ENCODE assay signal across 7 cellular contexts in the genomic region with DNA sequence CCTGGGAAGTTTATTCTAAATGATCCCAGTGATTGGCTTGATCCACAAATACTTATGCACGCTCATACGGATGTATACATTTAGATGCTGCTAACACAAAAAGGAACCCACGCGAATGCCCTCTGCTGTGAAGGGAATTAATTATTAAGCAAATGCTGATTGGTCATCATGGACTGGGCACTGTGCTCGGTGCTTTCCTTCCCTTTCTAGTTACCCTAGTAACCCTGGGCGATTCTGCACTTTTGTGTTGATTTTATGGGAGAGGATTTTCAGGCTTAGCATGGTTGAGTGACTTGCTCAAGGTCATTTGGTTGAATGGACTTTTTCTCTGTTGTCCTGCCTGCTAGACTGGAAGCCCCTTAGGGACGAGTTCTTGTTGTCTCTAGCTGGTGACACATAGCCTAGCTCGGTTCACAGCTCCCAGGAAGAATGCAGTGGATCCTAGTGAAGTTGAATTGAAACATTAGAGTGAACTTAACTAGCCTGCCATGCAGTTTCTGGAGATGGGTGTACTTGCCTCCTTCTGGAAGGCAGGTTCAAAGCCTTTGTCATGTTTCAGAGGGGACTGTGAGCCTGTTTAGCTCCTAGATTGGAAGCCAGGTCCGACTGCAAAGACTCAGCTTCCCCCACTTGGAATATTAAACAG. TPM values are rescaled to one million over a fixed set of nuclear protein-coding genes. Genes with fewer than 3 reads are reported as not detected.
DNase-seq lines count a peak whose midpoint lies in the region; ATAC-seq, FAIRE-seq and TF ChIP-seq lines count a peak whose summit lies in the region.
"Not testable (repeated sequence)": the region's sequence is repeated elsewhere in the genome, so short reads cannot be mapped to it uniquely, and the experiment has no call there.

No MANE protein-coding gene starts in this region.

- not testable (repeated sequence) for H2AFZ ChIP-seq in HepG2 (ENCODE audit: low read length)

- H3K36me3 ChIP-seq in kidney (ENCODE audit: control insufficient read depth in 1 of 2, insufficient read depth in 2 of 2, low read length in 2 of 2); HepG2 (replicated peaks in 1 of 2; ENCODE audit: control insufficient read depth in 1 of 2, insufficient read depth in 2 of 2, low read length in 2 of 2); pancreas: not testable (repeated sequence)

- in situ Hi-C loops in Caki2 (cut with HindIII; ENCODE audit: low pct_unique_long_range_greater_than_20kb, low sequenced_read_pairs); HepG2 (cut with HindIII; ENCODE audit: extremely low pct_ligation_motif_present, low pct_unique_long_range_greater_than_20kb): not testable (repeated sequence)

- H3K4me3 ChIP-seq in kidney (ENCODE audit: low read length in 2 of 2); pancreas: not testable (repeated sequence)
- peak overlapping the region in 1 of 3 experiments; percentile 40; a peak in 1 of 6 replicates for H3K4me3 ChIP-seq in HepG2 (replicated peaks in 1 of 3; ENCODE audit: insufficient read depth in 1 of 3, low read depth in 2 of 3, low read length in 3 of 3)

- TF ChIP-seq POLR2A in HepG2 (IDR thresholded peaks at IDR 0.05; ENCODE audit: insufficient read depth in 1 of 2, low read depth in 2 of 2, low read length in 2 of 2): not testable (repeated sequence)

- not testable (repeated sequence) for H3K9ac ChIP-seq in kidney (ENCODE audit: low read length in 2 of 2)
- peak overlapping the region; percentile 54 for H3K9ac ChIP-seq in HepG2 (ENCODE audit: insufficient read depth, low read depth, low read length)

- H4K20me1 ChIP-seq in HepG2 (ENCODE audit: insufficient read depth, low read length): not testable (repeated sequence)

- not testable (repeated sequence) for H3K9me3 Mint-ChIP-seq in dendritic cell treated with granulocyte-macrophage colony-stimulating factor and Interleukin-4, amounts not matched to agents 40 ng/mL and 50 ng/mL, for 4 days; stimulated activated memory B cell treated with anti-CD40 and anti-IgM and Interleukin-4, amounts not matched to agents 10 μg/mL and 1 μg/mL and 100 μg/mL, for 72 hours

- H3K79me2 ChIP-seq in HepG2 (ENCODE audit: insufficient read depth, low read length): not testable (repeated sequence)

- ATAC-seq in HepG2: peak; percentile 92
- ATAC-seq in pancreas: peak; percentile 45 to 84 (median 73)
- ATAC-seq in stimulated activated memory B cell treated with anti-CD40 and anti-IgM and Interleukin-4, amounts not matched to agents 10 μg/mL and 1 μg/mL and 100 μg/mL, for 72 hours: not testable (repeated sequence)

- not testable (repeated sequence) for H3K27me3 ChIP-seq in HepG2 (ENCODE audit: control insufficient read depth in 1 of 2, insufficient read depth in 2 of 2, low read length in 2 of 2); pancreas

- intact Hi-C loops in dendritic cell treated with granulocyte-macrophage colony-stimulating factor and Interleukin-4, amounts not matched to agents 40 ng/mL and 50 ng/mL, for 4 days (cut with micrococcal nuclease); kidney (cut with DNase I); HepG2 (cut with micrococcal nuclease; ENCODE audit: unreplicated experiment); pancreas (cut with DNase I): not testable (repeated sequence)

- H3K4me3 Mint-ChIP-seq in dendritic cell treated with granulocyte-macrophage colony-stimulating factor and Interleukin-4, amounts not matched to agents 40 ng/mL and 50 ng/mL, for 4 days; stimulated activated memory B cell treated with anti-CD40 and anti-IgM and Interleukin-4, amounts not matched to agents 10 μg/mL and 1 μg/mL and 100 μg/mL, for 72 hours: not testable (repeated sequence)

- H3K4me1 ChIP-seq in kidney (ENCODE audit: control insufficient read depth in 1 of 2, insufficient read depth in 1 of 2, low read depth in 1 of 2, low read length in 2 of 2); pancreas: not testable (repeated sequence)
- peaks cover 25% of the 10 kb centered on the region for H3K4me1 ChIP-seq in HepG2 (ENCODE audit: insufficient read depth, low read length)

- H3K4me1 Mint-ChIP-seq in dendritic cell treated with granulocyte-macrophage colony-stimulating factor and Interleukin-4, amounts not matched to agents 40 ng/mL and 50 ng/mL, for 4 days (ENCODE audit: low read depth): peaks cover 33% of the 10 kb centered on the region
- not testable (repeated sequence) for H3K4me1 Mint-ChIP-seq in stimulated activated memory B cell treated with anti-CD40 and anti-IgM and Interleukin-4, amounts not matched to agents 10 μg/mL and 1 μg/mL and 100 μg/mL, for 72 hours

- H3K27ac ChIP-seq in kidney (ENCODE audit: low read depth in 2 of 2, low read length in 2 of 2): peak overlapping the region; percentile 57 to 65
- H3K27ac ChIP-seq in HepG2 (ENCODE audit: extremely low read length, insufficient read depth, low read length): peak overlapping the region; percentile 77
- not testable (repeated sequence) for H3K27ac ChIP-seq in pancreas

- not testable (repeated sequence) for BruUV-seq in HepG2 (replicated peaks; lab: Mats Ljungman, UMichigan)

- H3K36me3 Mint-ChIP-seq in dendritic cell treated with granulocyte-macrophage colony-stimulating factor and Interleukin-4, amounts not matched to agents 40 ng/mL and 50 ng/mL, for 4 days (ENCODE audit: low read depth); stimulated activated memory B cell treated with anti-CD40 and anti-IgM and Interleukin-4, amounts not matched to agents 10 μg/mL and 1 μg/mL and 100 μg/mL, for 72 hours: not testable (repeated sequence)

- not testable (repeated sequence) for H3K27me3 Mint-ChIP-seq in dendritic cell treated with granulocyte-macrophage colony-stimulating factor and Interleukin-4, amounts not matched to agents 40 ng/mL and 50 ng/mL, for 4 days; stimulated activated memory B cell treated with anti-CD40 and anti-IgM and Interleukin-4, amounts not matched to agents 10 μg/mL and 1 μg/mL and 100 μg/mL, for 72 hours

- peak overlapping the region; percentile 74 for H3K4me2 ChIP-seq in HepG2 (ENCODE audit: low read depth, low read length)

- H3K27ac Mint-ChIP-seq in dendritic cell treated with granulocyte-macrophage colony-stimulating factor and Interleukin-4, amounts not matched to agents 40 ng/mL and 50 ng/mL, for 4 days: peak overlapping the region; percentile 68
- peak overlapping the region; percentile 63 for H3K27ac Mint-ChIP-seq in stimulated activated memory B cell treated with anti-CD40 and anti-IgM and Interleukin-4, amounts not matched to agents 10 μg/mL and 1 μg/mL and 100 μg/mL, for 72 hours

- not testable (repeated sequence) for TF ChIP-seq EP300 in HepG2 (IDR thresholded peaks at IDR 0.05; ENCODE audit: low read depth in 2 of 2, low read length in 2 of 2); HepG2 (CRISPR knock-in tag; IDR thresholded peaks at IDR 0.05; ENCODE audit: borderline replicate concordance)

- not testable (repeated sequence) for TF ChIP-seq CTCF in kidney (IDR thresholded peaks at IDR 0.05; ENCODE audit: borderline replicate concordance, extremely low read depth, insufficient read depth); HepG2 (CRISPR knock-in tag; IDR thresholded peaks at IDR 0.05); pancreas (IDR thresholded peaks at IDR 0.05)

- not testable (repeated sequence) for H3K9me3 ChIP-seq in kidney (ENCODE audit: control insufficient read depth in 1 of 2, low read length in 2 of 2); HepG2 (ENCODE audit: low read length); pancreas

- not testable (repeated sequence) for TF ChIP-seq RAD21 in HepG2 (CRISPR knock-in tag; IDR thresholded peaks at IDR 0.05)

- peak; percentile 78 for DNase-seq in Caki2 (ENCODE audit: low read depth)
- peak; percentile 55 for DNase-seq in NCI-H82 (lab: John Stamatoyannopoulos, UW)
- DNase-seq in kidney, pancreas: not testable (repeated sequence)
- peak; percentile 62 for DNase-seq in HepG2 (ENCODE audit: low spot score)

- FAIRE-seq in kidney (lab: Jason Lieb, UNC); HepG2 (lab: Jason Lieb, UNC); pancreas (lab: Jason Lieb, UNC): not testable (repeated sequence)

- WGBS in HepG2 (ENCODE audit: low lambda C conversion rate): 4% methylated on average over 5 of the region's 9 CpGs
- WGBS in pancreas, 2 donors: 36 to 41% methylated on average over 9 of the region's 9 CpGs

- POLR2A ChIA-PET in HepG2 (lab: Yijun Ruan, JAX): not testable (repeated sequence)

- CTCF ChIA-PET in HepG2 (lab: Yijun Ruan, JAX; ENCODE audit: low intra/inter-chr PET ratio, low total read pairs): not testable (repeated sequence)

RNA-seq across cellular contexts. Expression of gene NPIPB11, which starts 54.4 kb away (rescaled TPM):
- total RNA-seq in Caki2 (2014; rRNA removed; shearing (Covaris generic); ENCODE audit: low replicate concordance): not detected in 2 replicates
- total RNA-seq in kidney: 0.50 TPM
- 0.65 TPM for polyA plus RNA-seq in kidney (ENCODE audit: insufficient read depth, low read depth, low replicate concordance)
- total RNA-seq in HepG2 (2016; rRNA removed; fragmentation: Illumina TruSeq; extraction: Trizol): 0.09 and 0.45 TPM in 2 replicates
- total RNA-seq in HepG2 (2016; cell fraction: cytosol; rRNA removed; fragmentation: Illumina TruSeq; extraction: Trizol; ENCODE audit: low read depth): not detected in 2 replicates
- total RNA-seq in HepG2 (2016; cell fraction: insoluble cytoplasmic fraction; rRNA removed; fragmentation: Illumina TruSeq; extraction: Trizol): 0.10 and 0.11 TPM in 2 replicates
- not detected in 2 replicates for total RNA-seq in HepG2 (2016; cell fraction: membrane; rRNA removed; fragmentation: Illumina TruSeq; extraction: Trizol)
- total RNA-seq in HepG2 (2016; cell fraction: nucleus; rRNA removed; fragmentation: Illumina TruSeq; extraction: Trizol): 0.25 and 1.3 TPM in 2 replicates
- polyA plus RNA-seq in HepG2 (2011; rRNA removed): 0.94 and 1.0 TPM in 2 replicates
- polyA plus RNA-seq in HepG2 (2011; cell fraction: cytosol; rRNA removed): 0.23 and 0.24 TPM in 2 replicates
- polyA plus RNA-seq in HepG2 (2011; cell fraction: nucleus; rRNA removed): 5.3 and 5.9 TPM in 2 replicates
- polyA plus RNA-seq in HepG2 (2012): 1.1 and 1.2 TPM in 2 replicates
- 0.14 and 0.20 TPM in 2 replicates for polyA plus RNA-seq in HepG2 (2016; cell fraction: cytosol; fragmentation: Illumina TruSeq; extraction: Trizol; ENCODE audit: low read depth)
- 0.20 and 0.25 TPM in 2 replicates for polyA plus RNA-seq in HepG2 (2016; cell fraction: insoluble cytoplasmic fraction; fragmentation: Illumina TruSeq; extraction: Trizol; ENCODE audit: low read depth)
- polyA plus RNA-seq in HepG2 (2016; cell fraction: membrane; fragmentation: Illumina TruSeq; extraction: Trizol; ENCODE audit: low read depth): 0.24 and 0.55 TPM in 2 replicates
- polyA plus RNA-seq in HepG2 (2016; cell fraction: nucleus; fragmentation: Illumina TruSeq; extraction: Trizol; ENCODE audit: insufficient read depth, low read depth): 3.6 and 5.2 TPM in 2 replicates
- polyA minus RNA-seq in HepG2 (2011; rRNA and poly(A)+ RNA removed; ENCODE audit: low replicate concordance): 0.42 and 2.2 TPM in 2 replicates
- 0.40 and 0.44 TPM in 2 replicates for polyA minus RNA-seq in HepG2 (2011; cell fraction: cytosol; rRNA and poly(A)+ RNA removed)
- 1.2 and 1.5 TPM in 2 replicates for polyA minus RNA-seq in HepG2 (2011; cell fraction: nucleus; rRNA and poly(A)+ RNA removed)
- 1 to 10 TPM in 1 of 6 donors, under 1 TPM in 5; 0.14 to 1.2 (median 0.25) TPM for total RNA-seq in pancreas
- polyA plus RNA-seq in pancreas: 1 to 10 TPM; 2.9 to 3.6 TPM
